21 cellular contexts compared by ENCODE assay signal in the genomic region with DNA sequence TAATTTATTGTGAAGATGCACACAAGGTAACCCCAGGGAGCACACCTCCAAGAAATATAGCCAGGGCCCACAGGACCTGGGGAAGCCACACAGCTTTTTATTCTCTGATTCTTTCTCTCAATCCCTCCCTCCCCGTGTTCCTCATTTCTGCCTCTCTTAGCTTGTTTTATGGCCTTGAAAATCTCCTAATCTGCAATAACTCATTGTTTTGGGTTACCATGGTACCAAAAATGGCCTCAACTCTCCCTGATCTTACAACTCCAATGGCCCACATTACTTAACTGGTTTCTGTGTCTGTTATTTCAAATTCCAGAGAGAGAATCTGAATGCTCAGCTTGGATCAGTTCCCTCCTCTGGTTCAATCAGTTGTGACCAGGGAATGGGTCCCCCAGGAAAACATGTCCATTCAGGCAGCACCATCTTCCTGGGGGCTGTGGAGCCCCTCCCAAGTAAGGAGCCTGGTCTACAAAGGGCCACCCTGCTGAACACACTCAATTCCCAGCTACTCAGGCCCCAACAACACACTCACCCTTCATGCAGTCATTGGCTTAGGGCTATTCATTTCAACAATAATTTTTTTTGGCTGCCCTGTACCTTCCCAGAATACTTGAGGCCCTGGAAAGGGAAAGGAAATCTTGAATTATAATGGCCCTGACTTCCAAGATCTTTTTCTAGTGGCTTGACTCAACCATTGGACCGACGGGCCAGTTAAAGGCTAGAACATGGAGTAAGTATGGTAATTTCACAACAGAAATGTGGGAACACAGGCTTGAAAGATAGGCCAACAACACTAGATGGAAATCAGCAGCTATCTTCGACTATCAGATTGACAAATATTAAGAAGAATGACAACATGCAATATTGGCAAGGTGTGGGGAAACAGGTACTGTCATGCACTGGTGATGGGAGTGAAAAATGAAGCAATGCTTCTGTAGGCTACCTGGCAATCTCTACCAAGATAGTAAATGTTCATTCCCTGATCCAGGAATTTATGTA. TPM values are rescaled to one million over a fixed set of nuclear protein-coding genes. Genes with fewer than 3 reads are reported as not detected.
DNase-seq lines count a peak whose midpoint lies in the region; ATAC-seq, FAIRE-seq and TF ChIP-seq lines count a peak whose summit lies in the region.
"Had no signal": no experiment of that assay in that cellular context is flagged by ENCODE, and none has a peak within 500 bp of the region (broad histone marks: within the 10 kb centered on the region; RNA-seq: fewer than 3 reads in every experiment).

No MANE protein-coding gene starts in this region.

- intact Hi-C loops in K562 (cut with micrococcal nuclease) (no loop called here), gastrocnemius medialis (cut with DNase I; ENCODE audit: low total_unique reads) (no loop called here), mucosa of descending colon (cut with DNase I, micrococcal nuclease) (no loop called here)

- no peak overlapping the region for H3K27ac ChIP-seq in H9 (ENCODE audit: insufficient read length, low read depth, low read length)
- no peak overlapping the region for H3K27ac ChIP-seq in K562 (ENCODE audit: extremely low read depth, low read depth, low read length)
- H3K27ac ChIP-seq in gastrocnemius medialis = peak overlapping the region; percentile 8 to 52 (median 18)
- H3K27ac ChIP-seq: hepatocyte, prostate gland had no signal

- H4K20me1 ChIP-seq in H9 (ENCODE audit: control insufficient read depth, insufficient read depth, insufficient read length) (no peaks in the 10 kb centered on the region), K562 (replicated peaks; ENCODE audit: control insufficient read depth, insufficient read depth, low read length) (no peaks in the 10 kb centered on the region)

- H3K27me3 Mint-ChIP-seq in H9 (ENCODE audit: low read depth) = peaks cover 2% of the 10 kb centered on the region

- no peak overlapping the region for H2AK5ac ChIP-seq in H9 (ENCODE audit: insufficient read length, low read length)

- no peak overlapping the region for H3K27ac Mint-ChIP-seq in H9
- H3K27ac Mint-ChIP-seq: GM23338 had no signal

- no peak overlapping the region for H2BK15ac ChIP-seq in H9 (ENCODE audit: low read depth, low read length)

- H3K27me3 ChIP-seq in H9 (ENCODE audit: insufficient read depth, low read length) = no peaks in the 10 kb centered on the region
- H3K27me3 ChIP-seq in K562 (ENCODE audit: control insufficient read depth in 2 of 2, insufficient read depth in 2 of 2, low read length in 2 of 2) = no peaks in the 10 kb centered on the region
- no peaks in the 10 kb centered on the region for H3K27me3 ChIP-seq in gastrocnemius medialis
- H3K27me3 ChIP-seq: hepatocyte had no signal

- no peaks in the 10 kb centered on the region for H3K23me2 ChIP-seq in H9 (ENCODE audit: insufficient read length, low read depth, low read length, poor library complexity, severe bottlenecking)

- no peak overlapping the region for H4K5ac ChIP-seq in H9 (ENCODE audit: insufficient read length, low read depth, low read length)

- no peak overlapping the region for H3K56ac ChIP-seq in H9 (ENCODE audit: insufficient read length, low read depth, low read length)

- H3K4me1 ChIP-seq in H9 (ENCODE audit: insufficient read depth, low read length) (no peaks in the 10 kb centered on the region), K562 (replicated peaks in 1 of 2; ENCODE audit: control insufficient read depth in 2 of 2, insufficient read depth in 2 of 2, low read length in 2 of 2) (peaks cover 9 to 14% of the 10 kb centered on the region in 2 experiments; a peak in 3 of 5 replicates), gastrocnemius medialis (peaks cover 5 to 11% of the 10 kb centered on the region in 2 donors), mucosa of descending colon (ENCODE audit: low read depth) (no peaks in the 10 kb centered on the region)
- H3K4me1 ChIP-seq: prostate gland had no signal

- H3K9me3 ChIP-seq in H9 (ENCODE audit: control insufficient read depth, low read depth, low read length) = no peaks in the 10 kb centered on the region
- no peaks in the 10 kb centered on the region for H3K9me3 ChIP-seq in K562 (replicated peaks; ENCODE audit: control insufficient read depth, insufficient read depth, low read depth, low read length)
- no peaks in the 10 kb centered on the region for H3K9me3 ChIP-seq in gastrocnemius medialis
- no peaks in the 10 kb centered on the region for H3K9me3 ChIP-seq in mucosa of descending colon
- H3K9me3 ChIP-seq: prostate gland had no signal

- H2AFZ ChIP-seq in H9 (ENCODE audit: low read length) = no peak overlapping the region
- no peak overlapping the region for H2AFZ ChIP-seq in K562 (ENCODE audit: low read depth, low read length)
- H2AFZ ChIP-seq: GM23338, hepatocyte had no signal

- POLR2A ChIA-PET in K562 (lab: Yijun Ruan, JAX) = interaction anchor here (1.1 to 2.0 kb wide), 4 partner anchors 8 to 25 kb away, joined by 3 to 8 read pairs (median 6); no protein-coding TSS in a partner anchor

- H3K4ac ChIP-seq in H9 (ENCODE audit: low read depth, low read length) = no peak overlapping the region

- no peak for TF ChIP-seq RAD21 in K562 (CRISPR knock-in tag; conservative IDR thresholded peaks at IDR 0.05 in 1 of 2, IDR thresholded peaks at IDR 0.05 in 1 of 2)

- no peak overlapping the region for H3K18ac ChIP-seq in H9 (ENCODE audit: insufficient read length, low read depth, low read length)

- no peak overlapping the region for H3K4me3 ChIP-seq in K562
- no peak overlapping the region for H3K4me3 ChIP-seq in gastrocnemius medialis
- no peak overlapping the region for H3K4me3 ChIP-seq in mucosa of descending colon
- H3K4me3 ChIP-seq: GM23338, hepatocyte, prostate gland had no signal

- BruUV-seq in K562 (replicated peaks; lab: Mats Ljungman, UMichigan) = no TSS peak

- CTCF ChIA-PET in K562 (lab: Yijun Ruan, JAX; ENCODE audit: low intra/inter-chr PET ratio) = no interaction called here

- no peaks in the 10 kb centered on the region; a peak in 1 of 7 replicates for H3K36me3 Mint-ChIP-seq in H9 (ENCODE audit: insufficient read depth in 1 of 3, low read depth in 3 of 3)

- H4K91ac ChIP-seq in H9 (ENCODE audit: insufficient read length, low read depth, low read length) = no peak overlapping the region

- no peak overlapping the region for H4K8ac ChIP-seq in H9 (replicated peaks; ENCODE audit: insufficient read length, low read depth, low read length)

- no peaks in the 10 kb centered on the region for H3K9me3 Mint-ChIP-seq in H9
- H3K9me3 Mint-ChIP-seq: GM23338, IgD-negative memory B cell had no signal

- in situ Hi-C loops in K562 (cut with MboI) (no loop called here), gastrocnemius medialis (cut with MboI; ENCODE audit: low sequenced_read_pairs in 4 of 4) (no loop called here)

- no peaks in the 10 kb centered on the region for H3K79me1 ChIP-seq in H9 (ENCODE audit: insufficient read depth, low read depth, low read length, poor library complexity, severe bottlenecking)

- H3K4me1 Mint-ChIP-seq in H9 = peaks cover 2 to 3% of the 10 kb centered on the region in 2 experiments

- no peak overlapping the region for H2BK5ac ChIP-seq in H9 (ENCODE audit: insufficient read length, low read length)

- no peaks in the 10 kb centered on the region for H3K9me1 ChIP-seq in K562 (ENCODE audit: control insufficient read depth, insufficient read depth, low read length)

- TF ChIP-seq CTCF in H9 (conservative IDR thresholded peaks at IDR 0.05) = no peak
- no peak for TF ChIP-seq CTCF in K562 (IDR thresholded peaks at IDR 0.05 in 2 of 3, conservative IDR thresholded peaks at IDR 0.05 in 1 of 3; ENCODE audit: insufficient read depth in 2 of 3, low read depth in 1 of 3, low read length in 3 of 3)
- TF ChIP-seq CTCF in gastrocnemius medialis (IDR thresholded peaks at IDR 0.05 in 4 of 5, conservative IDR thresholded peaks at IDR 0.05 in 1 of 5) = no peak
- no peak for TF ChIP-seq CTCF in mucosa of descending colon (IDR thresholded peaks at IDR 0.05)

- ATAC-seq in K562 (no peak), gastrocnemius medialis (peak; percentile 50 to 56), mucosa of descending colon (no peak), HG03520 (IDR thresholded peaks at IDR 0.05; ENCODE audit: unreplicated experiment) (no peak)
- ATAC-seq: esophagus mucosa, GM23338 had no signal

- no peak overlapping the region for H3T11ph ChIP-seq in H9 (ENCODE audit: low read length)

- no peak for DNase-seq in H9
- no peak for DNase-seq in K562 (ENCODE audit: extremely low read depth in 1 of 4, low spot score in 3 of 4)
- peak; percentile 23 for DNase-seq in kidney glomerular epithelial cell (lab: John Stamatoyannopoulos, UW)
- no peak for DNase-seq in gastrocnemius medialis
- DNase-seq in mucosa of descending colon = no peak
- no peak for DNase-seq in NCI-H69 (lab: John Stamatoyannopoulos, UW)
- no peak for DNase-seq in frontal cortex (ENCODE audit: low spot score in 2 of 2)
- DNase-seq: activated CD8-positive, alpha-beta memory T cell treated with anti-CD3 and anti-CD28 coated beads, Interleukin-2, amount 50 U/mL, for 4 hours; activated gamma-delta T cell treated with Interleukin-2 at 50 U/mL for 16 hours; GF-D8; NCI-H1092 treated with DMSO at 0.1 percent for 48 hours; NK-92 treated with Interleukin-12 subunit alpha and Interleukin-12 subunit beta, amount 100 ng/mL, for 24 hours; SHP77 treated with DMSO at 0.1 percent for 48 hours; substantia nigra had no signal

- H3K9ac ChIP-seq in H9 (ENCODE audit: extremely low read depth, insufficient read length, low read length) = no peak overlapping the region
- no peak overlapping the region for H3K9ac ChIP-seq in K562 (ENCODE audit: insufficient read depth in 1 of 2, low read depth in 2 of 2, low read length in 2 of 2)

- H3K4me3 Mint-ChIP-seq in H9 = no peak overlapping the region
- H3K4me3 Mint-ChIP-seq: GM23338, IgD-negative memory B cell had no signal

- FAIRE-seq in K562 (lab: Jason Lieb, UNC) (no peak), frontal cortex (lab: Jason Lieb, UNC) (no peak)
- FAIRE-seq: D721Med had no signal

- TF ChIP-seq EP300 in K562 (IDR thresholded peaks at IDR 0.05; ENCODE audit: low read length) = no peak

- peak overlapping the region; percentile 19 for H3K23ac ChIP-seq in H9 (ENCODE audit: insufficient read length, low read depth, low read length)

- no peak overlapping the region for H3K4me2 ChIP-seq in H9 (ENCODE audit: insufficient read depth, insufficient read length, low read length)
- H3K4me2 ChIP-seq in K562 (ENCODE audit: insufficient read depth, low read length) = no peak overlapping the region
- H3K4me2 ChIP-seq: GM23338, hepatocyte had no signal

- WGBS in H9 (ENCODE audit: extremely low coverage, insufficient read length, low lambda C conversion rate) = no CpG with 5 or more reads among the region's 4 CpGs
- 36% methylated on average over 4 of the region's 4 CpGs for WGBS in K562 (ENCODE audit: insufficient coverage, low coverage, missing lambda C conversion rate)

- H2BK20ac ChIP-seq in H9 (ENCODE audit: low read depth, low read length, poor library complexity, severe bottlenecking) = no peak overlapping the region

- no peak for TF ChIP-seq POLR2A in K562 (conservative IDR thresholded peaks at IDR 0.05)
- TF ChIP-seq POLR2A in gastrocnemius medialis (IDR thresholded peaks at IDR 0.05) = no peak

- no peaks in the 10 kb centered on the region for H3K79me2 ChIP-seq in H9 (ENCODE audit: insufficient read depth, low read length)
- H3K79me2 ChIP-seq in K562 (ENCODE audit: control insufficient read depth, insufficient read depth, low read length) = no peaks in the 10 kb centered on the region
- H3K79me2 ChIP-seq: hepatocyte had no signal

- no peak overlapping the region for H2BK12ac ChIP-seq in H9 (ENCODE audit: insufficient read length, low read depth, low read length)

- no peak overlapping the region for H2BK120ac ChIP-seq in H9 (ENCODE audit: low read depth, low read length, poor library complexity, severe bottlenecking)

- H3K36me3 ChIP-seq in K562 (ENCODE audit: control insufficient read depth, insufficient read depth, low read length) (no peaks in the 10 kb centered on the region), gastrocnemius medialis (no peaks in the 10 kb centered on the region), mucosa of descending colon (ENCODE audit: low read depth) (no peaks in the 10 kb centered on the region)
- H3K36me3 ChIP-seq: prostate gland had no signal

- H3K14ac ChIP-seq in H9 (ENCODE audit: insufficient read depth, low read length) = no peak overlapping the region

RNA-seq across cellular contexts. Expression of gene ST3GAL5, which starts 41.6 kb away (rescaled TPM):
- total RNA-seq in H9 (2021) (3.3 and 3.9 TPM in 2 replicates), K562 (2014; rRNA removed) (4.1 and 6.3 TPM in 2 replicates), K562 (2014; rRNA removed; fragmentation: Illumina TruSeq; extraction: Trizol) (4.4 and 4.9 TPM in 2 replicates), K562 (2015; rRNA removed; fragmentation: Illumina TruSeq; extraction: Trizol) (2.9 and 3.6 TPM in 2 replicates), K562 (2021) (4.0 and 4.2 TPM in 2 replicates), gastrocnemius medialis (10 to 100 TPM; 12.6 to 26.0 (median 21.8) TPM), mucosa of descending colon (10 to 100 TPM in 1 of 3 donors, 1 to 10 TPM in 2; 5.0 to 19.0 (median 5.4) TPM), frontal cortex (44.4 TPM)
- 39.5 and 67.1 TPM in 2 replicates for total RNA-seq in K562 (2011; cell fraction: chromatin; rRNA removed; ENCODE audit: low replicate concordance)
- total RNA-seq in K562 (2011; cell fraction: nucleolus; rRNA removed) = 22.7 and 28.6 TPM in 2 replicates
- 36.4 and 54.3 TPM in 2 replicates for total RNA-seq in K562 (2011; cell fraction: nucleoplasm; rRNA removed)
- polyA plus RNA-seq in K562 (2011; rRNA removed) (7.9 and 10.0 TPM in 2 replicates), K562 (2014; fragmentation: Illumina TruSeq; extraction: Trizol) (3.5 and 4.1 TPM in 2 replicates), K562 (2014; fragmentation: Nextera tagmentation; extraction: Ambion mirVana) (1 to 10 TPM; 1.6 to 1.8 TPM), K562 (2014; rRNA removed) (3.1 and 4.4 TPM in 2 replicates)
- polyA plus RNA-seq in K562 (2011; cell fraction: cytosol; rRNA removed) = 2.8 and 4.2 TPM in 2 replicates
- 7.7 and 8.6 TPM in 2 replicates for polyA plus RNA-seq in K562 (2011; cell fraction: nucleus; rRNA removed)
- polyA plus RNA-seq in K562 (2012) = 2.7 and 8.7 TPM in 2 replicates
- polyA minus RNA-seq in K562 (2011; rRNA and poly(A)+ RNA removed) = 11.3 and 14.3 TPM in 2 replicates
- 2.3 and 3.1 TPM in 2 replicates for polyA minus RNA-seq in K562 (2011; cell fraction: cytosol; rRNA and poly(A)+ RNA removed)
- polyA minus RNA-seq in K562 (2011; cell fraction: nucleus; rRNA and poly(A)+ RNA removed) = 6.5 and 12.1 TPM in 2 replicates

Comparison
In these comparisons a context has a peak if more than half of its experiments do, and no peak if none do; other contexts are left out.
1. H3K27ac ChIP-seq: peak in gastrocnemius medialis (4 of 4); none in H9 (single experiment) and K562 (single experiment).
2. ATAC-seq: peak in gastrocnemius medialis (2 of 2); none in K562 (single experiment), mucosa of descending colon (single experiment) and HG03520 (single experiment).